In the genomic region with DNA sequence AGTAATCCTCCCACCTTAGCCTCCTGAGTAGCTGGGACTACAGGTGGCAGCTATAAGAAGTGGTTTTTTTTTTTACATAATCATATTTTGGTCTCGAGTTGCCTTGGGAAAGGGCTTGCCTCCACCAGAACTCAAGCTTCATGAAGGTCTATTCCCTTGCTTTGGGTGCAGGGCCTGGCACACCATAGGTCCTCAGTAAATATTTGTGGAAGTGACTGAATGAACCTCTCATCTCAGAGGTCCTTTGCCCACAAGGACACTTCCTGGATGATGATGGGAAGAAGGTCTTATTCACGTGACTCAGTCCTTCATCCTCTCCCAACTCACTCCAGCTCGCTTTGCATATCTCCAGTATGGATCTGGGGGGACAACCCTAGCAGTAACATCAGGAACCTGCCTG, we compare ENCODE assay signal across 26 cellular contexts.
"Had no signal": no experiment of that assay in that cellular context is flagged by ENCODE, and none has a peak within 500 bp of the region (broad histone marks: within the 10 kb centered on the region; RNA-seq: fewer than 3 reads in every experiment).

No MANE protein-coding gene starts in this region.

- H3K4me3 ChIP-seq: adrenal gland, MG63, SK-N-MC had no signal

- FAIRE-seq: TTC549 had no signal

- H3K27me3 ChIP-seq: adrenal gland, brain microvascular endothelial cell, MG63 had no signal

- ATAC-seq: activated CD4-positive, alpha-beta T cell treated with anti-CD3 and anti-CD28 coated beads for 36 hours; activated CD4-positive, CD25-positive, alpha-beta regulatory T cell treated with anti-CD3 and anti-CD28 coated beads, Interleukin-2, amount 50 U/mL, for 24 hours; activated CD8-positive, alpha-beta T cell treated with anti-CD3 and anti-CD28 coated beads, Interleukin-2, amount 10 ng/mL, durations not matched to agents 7 days and 5 days; activated naive CD4-positive, alpha-beta T cell treated with anti-CD3 and anti-CD28 coated beads, Interleukin-2, amount 50 U/mL, for 72 hours; WTC11 had no signal

- H3K27ac ChIP-seq: adrenal gland, SK-N-MC had no signal

- H3K9me3 ChIP-seq: adrenal gland had no signal

- H3K36me3 ChIP-seq: adrenal gland, brain microvascular endothelial cell, MG63 had no signal

- DNase-seq: activated CD4-positive, alpha-beta T cell treated with anti-CD3 and anti-CD28 coated beads for 36 hours; activated CD4-positive, alpha-beta T cell treated with anti-CD3 and anti-CD28 coated beads, Interleukin-2, amount 10 ng/mL, durations not matched to agents 7 days and 5 days; activated CD4-positive, alpha-beta T cell treated with anti-CD3 and anti-CD28 coated beads, Interleukin-2, amount 50 U/mL, for 48 hours; activated CD8-positive, alpha-beta T cell treated with anti-CD3 and anti-CD28 coated beads, Interleukin-2, amount 10 ng/mL, durations not matched to agents 7 days and 5 days; activated gamma-delta T cell treated with Interleukin-2 at 50 U/mL for 16 hours; activated naive CD4-positive, alpha-beta T cell treated with anti-CD3 and anti-CD28 coated beads for 36 hours; activated T-cell treated with anti-CD3 and anti-CD28 coated beads, Interleukin-2, amount 50 U/mL, for 24 hours; adrenal gland; central memory CD4-positive, alpha-beta T cell; Kasumi-1; KBM-7; MG63; NCI-H1048; NCI-H1105 treated with DMSO at 0.1 percent for 48 hours; NCI-H1436 treated with DMSO at 0.1 percent for 48 hours; NCI-H1694 treated with DMSO at 0.1 percent for 48 hours; NCI-H2029; NCI-H345; NCI-H524 treated with DMSO at 0.1 percent for 48 hours; Right ventricle myocardium superior had no signal
